1 cellular context compared by ENCODE assay signal in the genomic region with DNA sequence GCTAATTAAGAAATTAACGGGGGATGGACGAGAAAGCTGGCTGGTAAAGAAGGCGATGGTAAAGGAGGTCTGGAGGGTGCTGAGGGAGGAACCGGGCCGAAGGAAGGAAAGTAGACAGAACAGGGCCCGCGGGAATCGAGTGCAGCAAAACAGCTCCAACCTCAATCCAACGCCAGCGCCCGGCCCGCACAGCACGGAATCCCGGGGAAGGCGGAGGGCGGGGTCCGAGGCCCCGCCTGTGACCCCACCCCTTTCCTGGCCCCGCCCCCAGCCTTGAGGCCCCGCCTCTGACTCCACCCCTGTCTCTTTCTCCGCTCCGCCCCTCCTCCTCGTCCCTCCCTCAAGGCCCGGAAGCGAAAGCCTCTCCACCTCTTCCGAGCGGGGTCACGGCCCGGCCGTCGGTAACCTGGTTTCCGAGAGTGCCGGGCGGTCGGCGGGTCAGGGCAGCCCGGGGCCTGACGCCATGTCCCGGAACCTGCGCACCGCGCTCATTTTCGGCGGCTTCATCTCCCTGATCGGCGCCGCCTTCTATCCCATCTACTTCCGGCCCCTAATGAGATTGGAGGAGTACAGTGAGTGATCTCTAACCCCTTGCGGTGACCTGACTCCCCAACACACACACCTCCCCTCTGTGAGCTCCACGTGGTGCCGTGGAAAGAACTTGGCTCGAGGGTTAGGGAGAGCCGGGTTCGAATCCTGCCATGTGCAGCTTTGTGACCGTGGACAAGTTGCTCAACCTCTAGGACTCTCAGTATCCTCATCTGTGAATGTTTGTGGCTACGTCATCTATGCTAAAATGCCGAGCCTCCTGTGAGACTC.
TF ChIP-seq lines count a peak whose summit lies in the region.

A gene (plus strand): TSS at position 370 of the 819 bp plus-strand sequence. CDS start 94 bp downstream, at position 464.

TF ChIP-seq in GM12878, 131 proteins besides CTCF, POLR2A, EP300 and RAD21 (continued from another document and continues in another):
- TF ChIP-seq, protein P1, sequence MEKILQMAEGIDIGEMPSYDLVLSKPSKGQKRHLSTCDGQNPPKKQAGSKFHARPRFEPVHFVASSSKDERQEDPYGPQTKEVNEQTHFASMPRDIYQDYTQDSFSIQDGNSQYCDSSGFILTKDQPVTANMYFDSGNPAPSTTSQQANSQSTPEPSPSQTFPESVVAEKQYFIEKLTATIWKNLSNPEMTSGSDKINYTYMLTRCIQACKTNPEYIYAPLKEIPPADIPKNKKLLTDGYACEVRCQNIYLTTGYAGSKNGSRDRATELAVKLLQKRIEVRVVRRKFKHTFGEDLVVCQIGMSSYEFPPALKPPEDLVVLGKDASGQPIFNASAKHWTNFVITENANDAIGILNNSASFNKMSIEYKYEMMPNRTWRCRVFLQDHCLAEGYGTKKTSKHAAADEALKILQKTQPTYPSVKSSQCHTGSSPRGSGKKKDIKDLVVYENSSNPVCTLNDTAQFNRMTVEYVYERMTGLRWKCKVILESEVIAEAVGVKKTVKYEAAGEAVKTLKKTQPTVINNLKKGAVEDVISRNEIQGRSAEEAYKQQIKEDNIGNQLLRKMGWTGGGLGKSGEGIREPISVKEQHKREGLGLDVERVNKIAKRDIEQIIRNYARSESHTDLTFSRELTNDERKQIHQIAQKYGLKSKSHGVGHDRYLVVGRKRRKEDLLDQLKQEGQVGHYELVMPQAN (conservative IDR thresholded peaks at IDR 0.05) = peak; percentile 86
- peak; percentile 93 for TF ChIP-seq GABPA (IDR thresholded peaks at IDR 0.05; ENCODE audit: low read depth)
- peak; percentile 87 for TF ChIP-seq IKZF1 (conservative IDR thresholded peaks at IDR 0.05)
- TF ChIP-seq, protein P2, sequence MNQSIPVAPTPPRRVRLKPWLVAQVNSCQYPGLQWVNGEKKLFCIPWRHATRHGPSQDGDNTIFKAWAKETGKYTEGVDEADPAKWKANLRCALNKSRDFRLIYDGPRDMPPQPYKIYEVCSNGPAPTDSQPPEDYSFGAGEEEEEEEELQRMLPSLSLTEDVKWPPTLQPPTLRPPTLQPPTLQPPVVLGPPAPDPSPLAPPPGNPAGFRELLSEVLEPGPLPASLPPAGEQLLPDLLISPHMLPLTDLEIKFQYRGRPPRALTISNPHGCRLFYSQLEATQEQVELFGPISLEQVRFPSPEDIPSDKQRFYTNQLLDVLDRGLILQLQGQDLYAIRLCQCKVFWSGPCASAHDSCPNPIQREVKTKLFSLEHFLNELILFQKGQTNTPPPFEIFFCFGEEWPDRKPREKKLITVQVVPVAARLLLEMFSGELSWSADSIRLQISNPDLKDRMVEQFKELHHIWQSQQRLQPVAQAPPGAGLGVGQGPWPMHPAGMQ (IDR thresholded peaks at IDR 0.05; ENCODE audit: borderline replicate concordance) = no peak
- TF ChIP-seq HCFC1 (IDR thresholded peaks at IDR 0.05; ENCODE audit: low read length) = peak; percentile 63
- no peak for TF ChIP-seq KDM1A (IDR thresholded peaks at IDR 0.05; ENCODE audit: borderline replicate concordance)
- no peak for TF ChIP-seq SPI1 (IDR thresholded peaks at IDR 0.05; ENCODE audit: borderline replicate concordance, insufficient read depth, low read depth, low read length)
- peak; percentile 40; the same call in 1 of the 2 replicates for TF ChIP-seq EED (IDR thresholded peaks at IDR 0.05; ENCODE audit: low read depth)
- TF ChIP-seq MYB (IDR thresholded peaks at IDR 0.05; ENCODE audit: borderline replicate concordance, low read depth, low read length) = no peak
- 0 out of 2 replicates have a peak, but pooled peaks have one; percentile 59 for TF ChIP-seq ZBED1 (IDR thresholded peaks at IDR 0.05; ENCODE audit: borderline replicate concordance)
- peak; percentile 41; the same call in 1 of the 2 replicates for TF ChIP-seq BCL11A (IDR thresholded peaks at IDR 0.05; ENCODE audit: low read depth, low read length)
- TF ChIP-seq MYC (IDR thresholded peaks at IDR 0.05; ENCODE audit: insufficient read depth, insufficient read length, insufficient replicate concordance, low read length, severe bottlenecking) = peak; percentile 43
- no peak for TF ChIP-seq CHD4 (IDR thresholded peaks at IDR 0.05)
- TF ChIP-seq ATF7 (IDR thresholded peaks at IDR 0.05; ENCODE audit: low read depth) = peak; percentile 81
- peak; percentile 67; the same call in 1 of the 2 replicates for TF ChIP-seq TAF1 (IDR thresholded peaks at IDR 0.05; ENCODE audit: borderline replicate concordance, low read depth, low read length)
- TF ChIP-seq KLF5 (IDR thresholded peaks at IDR 0.05; ENCODE audit: partially characterized antibody) = peak; percentile 76
- TF ChIP-seq IKZF2 (IDR thresholded peaks at IDR 0.05) = peak; percentile 11 to 63; a peak in 2 of 4 replicates
- peak; percentile 92 for TF ChIP-seq YY1 (IDR thresholded peaks at IDR 0.05; ENCODE audit: low read depth, low read length)
- TF ChIP-seq PML (IDR thresholded peaks at IDR 0.05; ENCODE audit: low read length) = peak; percentile 90
- TF ChIP-seq JUNB (IDR thresholded peaks at IDR 0.05) = no peak
- TF ChIP-seq WRNIP1 (IDR thresholded peaks at IDR 0.05; ENCODE audit: borderline replicate concordance, low read depth, low read length) = peak; percentile 92; the same call in 1 of the 2 replicates
- peak; percentile 64 for TF ChIP-seq SREBF1 (IDR thresholded peaks at IDR 0.05; ENCODE audit: low read length)
- TF ChIP-seq, protein P3, sequence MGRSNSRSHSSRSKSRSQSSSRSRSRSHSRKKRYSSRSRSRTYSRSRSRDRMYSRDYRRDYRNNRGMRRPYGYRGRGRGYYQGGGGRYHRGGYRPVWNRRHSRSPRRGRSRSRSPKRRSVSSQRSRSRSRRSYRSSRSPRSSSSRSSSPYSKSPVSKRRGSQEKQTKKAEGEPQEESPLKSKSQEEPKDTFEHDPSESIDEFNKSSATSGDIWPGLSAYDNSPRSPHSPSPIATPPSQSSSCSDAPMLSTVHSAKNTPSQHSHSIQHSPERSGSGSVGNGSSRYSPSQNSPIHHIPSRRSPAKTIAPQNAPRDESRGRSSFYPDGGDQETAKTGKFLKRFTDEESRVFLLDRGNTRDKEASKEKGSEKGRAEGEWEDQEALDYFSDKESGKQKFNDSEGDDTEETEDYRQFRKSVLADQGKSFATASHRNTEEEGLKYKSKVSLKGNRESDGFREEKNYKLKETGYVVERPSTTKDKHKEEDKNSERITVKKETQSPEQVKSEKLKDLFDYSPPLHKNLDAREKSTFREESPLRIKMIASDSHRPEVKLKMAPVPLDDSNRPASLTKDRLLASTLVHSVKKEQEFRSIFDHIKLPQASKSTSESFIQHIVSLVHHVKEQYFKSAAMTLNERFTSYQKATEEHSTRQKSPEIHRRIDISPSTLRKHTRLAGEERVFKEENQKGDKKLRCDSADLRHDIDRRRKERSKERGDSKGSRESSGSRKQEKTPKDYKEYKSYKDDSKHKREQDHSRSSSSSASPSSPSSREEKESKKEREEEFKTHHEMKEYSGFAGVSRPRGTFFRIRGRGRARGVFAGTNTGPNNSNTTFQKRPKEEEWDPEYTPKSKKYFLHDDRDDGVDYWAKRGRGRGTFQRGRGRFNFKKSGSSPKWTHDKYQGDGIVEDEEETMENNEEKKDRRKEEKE (IDR thresholded peaks at IDR 0.05) = no peak
- TF ChIP-seq, protein P4, sequence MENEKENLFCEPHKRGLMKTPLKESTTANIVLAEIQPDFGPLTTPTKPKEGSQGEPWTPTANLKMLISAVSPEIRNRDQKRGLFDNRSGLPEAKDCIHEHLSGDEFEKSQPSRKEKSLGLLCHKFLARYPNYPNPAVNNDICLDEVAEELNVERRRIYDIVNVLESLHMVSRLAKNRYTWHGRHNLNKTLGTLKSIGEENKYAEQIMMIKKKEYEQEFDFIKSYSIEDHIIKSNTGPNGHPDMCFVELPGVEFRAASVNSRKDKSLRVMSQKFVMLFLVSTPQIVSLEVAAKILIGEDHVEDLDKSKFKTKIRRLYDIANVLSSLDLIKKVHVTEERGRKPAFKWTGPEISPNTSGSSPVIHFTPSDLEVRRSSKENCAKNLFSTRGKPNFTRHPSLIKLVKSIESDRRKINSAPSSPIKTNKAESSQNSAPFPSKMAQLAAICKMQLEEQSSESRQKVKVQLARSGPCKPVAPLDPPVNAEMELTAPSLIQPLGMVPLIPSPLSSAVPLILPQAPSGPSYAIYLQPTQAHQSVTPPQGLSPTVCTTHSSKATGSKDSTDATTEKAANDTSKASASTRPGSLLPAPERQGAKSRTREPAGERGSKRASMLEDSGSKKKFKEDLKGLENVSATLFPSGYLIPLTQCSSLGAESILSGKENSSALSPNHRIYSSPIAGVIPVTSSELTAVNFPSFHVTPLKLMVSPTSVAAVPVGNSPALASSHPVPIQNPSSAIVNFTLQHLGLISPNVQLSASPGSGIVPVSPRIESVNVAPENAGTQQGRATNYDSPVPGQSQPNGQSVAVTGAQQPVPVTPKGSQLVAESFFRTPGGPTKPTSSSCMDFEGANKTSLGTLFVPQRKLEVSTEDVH (IDR thresholded peaks at IDR 0.05; ENCODE audit: low read depth, partially characterized antibody) = no peak
- peak; percentile 74 for TF ChIP-seq DPF2 (IDR thresholded peaks at IDR 0.05)
- TF ChIP-seq, protein P5, sequence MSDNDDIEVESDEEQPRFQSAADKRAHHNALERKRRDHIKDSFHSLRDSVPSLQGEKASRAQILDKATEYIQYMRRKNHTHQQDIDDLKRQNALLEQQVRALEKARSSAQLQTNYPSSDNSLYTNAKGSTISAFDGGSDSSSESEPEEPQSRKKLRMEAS (IDR thresholded peaks at IDR 0.05; ENCODE audit: low read depth, low read length) = peak; percentile 86
- peak; percentile 83 for TF ChIP-seq POLR2AphosphoS5 (IDR thresholded peaks at IDR 0.05; ENCODE audit: low read length)
- peak; percentile 75; the same call in 1 of the 2 replicates for TF ChIP-seq ZNF207 (IDR thresholded peaks at IDR 0.05; ENCODE audit: borderline replicate concordance)
- TF ChIP-seq, protein P6, sequence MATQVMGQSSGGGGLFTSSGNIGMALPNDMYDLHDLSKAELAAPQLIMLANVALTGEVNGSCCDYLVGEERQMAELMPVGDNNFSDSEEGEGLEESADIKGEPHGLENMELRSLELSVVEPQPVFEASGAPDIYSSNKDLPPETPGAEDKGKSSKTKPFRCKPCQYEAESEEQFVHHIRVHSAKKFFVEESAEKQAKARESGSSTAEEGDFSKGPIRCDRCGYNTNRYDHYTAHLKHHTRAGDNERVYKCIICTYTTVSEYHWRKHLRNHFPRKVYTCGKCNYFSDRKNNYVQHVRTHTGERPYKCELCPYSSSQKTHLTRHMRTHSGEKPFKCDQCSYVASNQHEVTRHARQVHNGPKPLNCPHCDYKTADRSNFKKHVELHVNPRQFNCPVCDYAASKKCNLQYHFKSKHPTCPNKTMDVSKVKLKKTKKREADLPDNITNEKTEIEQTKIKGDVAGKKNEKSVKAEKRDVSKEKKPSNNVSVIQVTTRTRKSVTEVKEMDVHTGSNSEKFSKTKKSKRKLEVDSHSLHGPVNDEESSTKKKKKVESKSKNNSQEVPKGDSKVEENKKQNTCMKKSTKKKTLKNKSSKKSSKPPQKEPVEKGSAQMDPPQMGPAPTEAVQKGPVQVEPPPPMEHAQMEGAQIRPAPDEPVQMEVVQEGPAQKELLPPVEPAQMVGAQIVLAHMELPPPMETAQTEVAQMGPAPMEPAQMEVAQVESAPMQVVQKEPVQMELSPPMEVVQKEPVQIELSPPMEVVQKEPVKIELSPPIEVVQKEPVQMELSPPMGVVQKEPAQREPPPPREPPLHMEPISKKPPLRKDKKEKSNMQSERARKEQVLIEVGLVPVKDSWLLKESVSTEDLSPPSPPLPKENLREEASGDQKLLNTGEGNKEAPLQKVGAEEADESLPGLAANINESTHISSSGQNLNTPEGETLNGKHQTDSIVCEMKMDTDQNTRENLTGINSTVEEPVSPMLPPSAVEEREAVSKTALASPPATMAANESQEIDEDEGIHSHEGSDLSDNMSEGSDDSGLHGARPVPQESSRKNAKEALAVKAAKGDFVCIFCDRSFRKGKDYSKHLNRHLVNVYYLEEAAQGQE (IDR thresholded peaks at IDR 0.05; ENCODE audit: low read depth, low read length) = no peak
- TF ChIP-seq CBX3 (IDR thresholded peaks at IDR 0.05; ENCODE audit: borderline replicate concordance, low read depth) = no peak
- TF ChIP-seq, protein P7, sequence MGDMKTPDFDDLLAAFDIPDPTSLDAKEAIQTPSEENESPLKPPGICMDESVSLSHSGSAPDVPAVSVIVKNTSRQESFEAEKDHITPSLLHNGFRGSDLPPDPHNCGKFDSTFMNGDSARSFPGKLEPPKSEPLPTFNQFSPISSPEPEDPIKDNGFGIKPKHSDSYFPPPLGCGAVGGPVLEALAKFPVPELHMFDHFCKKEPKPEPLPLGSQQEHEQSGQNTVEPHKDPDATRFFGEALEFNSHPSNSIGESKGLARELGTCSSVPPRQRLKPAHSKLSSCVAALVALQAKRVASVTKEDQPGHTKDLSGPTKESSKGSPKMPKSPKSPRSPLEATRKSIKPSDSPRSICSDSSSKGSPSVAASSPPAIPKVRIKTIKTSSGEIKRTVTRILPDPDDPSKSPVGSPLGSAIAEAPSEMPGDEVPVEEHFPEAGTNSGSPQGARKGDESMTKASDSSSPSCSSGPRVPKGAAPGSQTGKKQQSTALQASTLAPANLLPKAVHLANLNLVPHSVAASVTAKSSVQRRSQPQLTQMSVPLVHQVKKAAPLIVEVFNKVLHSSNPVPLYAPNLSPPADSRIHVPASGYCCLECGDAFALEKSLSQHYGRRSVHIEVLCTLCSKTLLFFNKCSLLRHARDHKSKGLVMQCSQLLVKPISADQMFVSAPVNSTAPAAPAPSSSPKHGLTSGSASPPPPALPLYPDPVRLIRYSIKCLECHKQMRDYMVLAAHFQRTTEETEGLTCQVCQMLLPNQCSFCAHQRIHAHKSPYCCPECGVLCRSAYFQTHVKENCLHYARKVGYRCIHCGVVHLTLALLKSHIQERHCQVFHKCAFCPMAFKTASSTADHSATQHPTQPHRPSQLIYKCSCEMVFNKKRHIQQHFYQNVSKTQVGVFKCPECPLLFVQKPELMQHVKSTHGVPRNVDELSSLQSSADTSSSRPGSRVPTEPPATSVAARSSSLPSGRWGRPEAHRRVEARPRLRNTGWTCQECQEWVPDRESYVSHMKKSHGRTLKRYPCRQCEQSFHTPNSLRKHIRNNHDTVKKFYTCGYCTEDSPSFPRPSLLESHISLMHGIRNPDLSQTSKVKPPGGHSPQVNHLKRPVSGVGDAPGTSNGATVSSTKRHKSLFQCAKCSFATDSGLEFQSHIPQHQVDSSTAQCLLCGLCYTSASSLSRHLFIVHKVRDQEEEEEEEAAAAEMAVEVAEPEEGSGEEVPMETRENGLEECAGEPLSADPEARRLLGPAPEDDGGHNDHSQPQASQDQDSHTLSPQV (IDR thresholded peaks at IDR 0.05) = no peak
- no peak for TF ChIP-seq SMAD1 (IDR thresholded peaks at IDR 0.05; ENCODE audit: low read depth, partially characterized antibody)
- TF ChIP-seq BACH1 (IDR thresholded peaks at IDR 0.05; ENCODE audit: borderline replicate concordance) = 0 out of 2 replicates have a peak, but pooled peaks have one; percentile 62
